Comparison of ENCODE assay signal across 8 cellular contexts in genomic region chr6:5175195-5175594, GRCh38.
A peak's percentile ranks its signal among the peaks of the same experiment; 100 is the strongest.
DNase-seq lines count a peak whose midpoint lies in the region; ATAC-seq and TF ChIP-seq lines count a peak whose summit lies in the region.

No MANE protein-coding gene starts in this region.

- no peak overlapping the region for H2BK15ac ChIP-seq in mesendoderm (replicated peaks; ENCODE audit: low read depth)

- no peak overlapping the region for H3K4ac ChIP-seq in mesendoderm (ENCODE audit: low read depth, low read length)

- no peak for TF ChIP-seq POLR2A in Peyer's patch (IDR thresholded peaks at IDR 0.05)

- H3K56ac ChIP-seq in mesendoderm (ENCODE audit: low read length) = no peak overlapping the region

- no peak overlapping the region for H4K8ac ChIP-seq in mesendoderm (ENCODE audit: low read depth, low read length)

- peak overlapping the region; percentile 48 for H3K4me3 ChIP-seq in CD8-positive, alpha-beta T cell (ENCODE audit: low read depth, low read length)
- H3K4me3 ChIP-seq in H7 (ENCODE audit: insufficient read depth, low read depth, low read length) (no peak overlapping the region), mesendoderm (ENCODE audit: low read length) (no peak overlapping the region), Peyer's patch (no peak overlapping the region)

- WGBS in mesendoderm (ENCODE audit: extremely low coverage, insufficient coverage, low lambda C conversion rate) = no CpG with 5 or more reads among the region's 4 CpGs

- H3K27me3 Mint-ChIP-seq in CD8-positive, alpha-beta T cell (ENCODE audit: low read depth) = no peaks in the 10 kb centered on the region
- no peaks in the 10 kb centered on the region for H3K27me3 Mint-ChIP-seq in activated naive CD8-positive, alpha-beta T cell treated with anti-CD3 and anti-CD28 coated beads for 36 hours

- no peak for ATAC-seq in CD8-positive, alpha-beta T cell
- ATAC-seq in GM19397 (IDR thresholded peaks at IDR 0.05; ENCODE audit: unreplicated experiment) (no peak), HG03442 (IDR thresholded peaks at IDR 0.05; ENCODE audit: unreplicated experiment) (no peak)

- no peak overlapping the region for H3K23ac ChIP-seq in mesendoderm (ENCODE audit: low read length)

- H3K9ac ChIP-seq in mesendoderm (ENCODE audit: low read length) = no peak overlapping the region

- peaks cover 59% of the 10 kb centered on the region for H3K4me1 Mint-ChIP-seq in CD8-positive, alpha-beta T cell (ENCODE audit: low read depth)
- H3K4me1 Mint-ChIP-seq in activated naive CD8-positive, alpha-beta T cell treated with anti-CD3 and anti-CD28 coated beads for 36 hours = peaks cover 57% of the 10 kb centered on the region

- peaks cover 45% of the 10 kb centered on the region for H3K4me1 ChIP-seq in CD8-positive, alpha-beta T cell (ENCODE audit: insufficient read depth, low read length)
- H3K4me1 ChIP-seq in mesendoderm (ENCODE audit: control insufficient read depth, low read depth, low read length) (no peaks in the 10 kb centered on the region), Peyer's patch (peaks cover 0 to 6% (median 0%) of the 10 kb centered on the region in 4 donors)

- no peaks in the 10 kb centered on the region for H3K9me3 ChIP-seq in CD8-positive, alpha-beta T cell (ENCODE audit: low read length)
- no peaks in the 10 kb centered on the region for H3K9me3 ChIP-seq in Peyer's patch

- no peaks in the 10 kb centered on the region for H3K9me3 Mint-ChIP-seq in CD8-positive, alpha-beta T cell
- H3K9me3 Mint-ChIP-seq in activated naive CD8-positive, alpha-beta T cell treated with anti-CD3 and anti-CD28 coated beads for 36 hours = peaks cover 2% of the 10 kb centered on the region

- peak overlapping the region; percentile 89 for H3K27ac Mint-ChIP-seq in CD8-positive, alpha-beta T cell
- H3K27ac Mint-ChIP-seq in activated naive CD8-positive, alpha-beta T cell treated with anti-CD3 and anti-CD28 coated beads for 36 hours = peak overlapping the region; percentile 86

- peak overlapping the region; percentile 66 for H3K27ac ChIP-seq in CD8-positive, alpha-beta T cell (ENCODE audit: low read depth, low read length)
- H3K27ac ChIP-seq in mesendoderm (ENCODE audit: low read depth, low read length) = no peak overlapping the region
- H3K27ac ChIP-seq in Peyer's patch = peak overlapping the region in 1 of 4 donors; percentile 47

- no peak overlapping the region for H2AK5ac ChIP-seq in mesendoderm (ENCODE audit: low read length)

- no peak for DNase-seq in CD8-positive, alpha-beta T cell
- peak; percentile 58 for DNase-seq in H7
- DNase-seq in activated naive CD8-positive, alpha-beta T cell treated with anti-CD3 and anti-CD28 coated beads for 36 hours = no peak
- DNase-seq in mesendoderm = peak; percentile 72
- DNase-seq in HK-2 (ENCODE audit: unreplicated experiment) = no peak
- DNase-seq in Peyer's patch = no peak

- no peak for TF ChIP-seq CTCF in CD8-positive, alpha-beta T cell (IDR thresholded peaks at IDR 0.05)
- TF ChIP-seq CTCF in Peyer's patch (IDR thresholded peaks at IDR 0.05) = peak in 1 of 6 experiments; percentile 11

- H3K79me1 ChIP-seq in mesendoderm (ENCODE audit: low read length) = peaks cover 2% of the 10 kb centered on the region

- peak overlapping the region; percentile 68 for H3K4me3 Mint-ChIP-seq in CD8-positive, alpha-beta T cell
- peak overlapping the region; percentile 54 for H3K4me3 Mint-ChIP-seq in activated naive CD8-positive, alpha-beta T cell treated with anti-CD3 and anti-CD28 coated beads for 36 hours

- H4K5ac ChIP-seq in mesendoderm (ENCODE audit: low read length) = no peak overlapping the region

- H2BK5ac ChIP-seq in mesendoderm (ENCODE audit: low read length) = no peak overlapping the region

- no peak overlapping the region for H2BK120ac ChIP-seq in mesendoderm (ENCODE audit: low read depth, low read length)

- CTCF ChIA-PET in CD8-positive, alpha-beta T cell (lab: Charles Lee) = interaction anchor here (1.0 to 10.8 kb wide), 3 partner anchors 27 to 83 kb away, joined by 3 to 64 read pairs (median 4); no protein-coding TSS in a partner anchor

- no peak overlapping the region for H3K18ac ChIP-seq in mesendoderm (ENCODE audit: low read length)

- H3K4me2 ChIP-seq in mesendoderm (ENCODE audit: low read length) = no peak overlapping the region

- intact Hi-C loops in CD8-positive, alpha-beta T cell (cut with DNase I, micrococcal nuclease) = loop anchor here in 1 of 2 experiments (2.0 to 5.0 kb wide), 2 partner anchors 18 to 33 kb away; no protein-coding TSS in a partner anchor

- no peaks in the 10 kb centered on the region for H3K27me3 ChIP-seq in CD8-positive, alpha-beta T cell (ENCODE audit: insufficient read depth, low read length)
- no peaks in the 10 kb centered on the region for H3K27me3 ChIP-seq in H7 (ENCODE audit: control insufficient read depth, insufficient read depth, low read length)
- H3K27me3 ChIP-seq in mesendoderm (ENCODE audit: insufficient read depth, low read length, poor library complexity) = no peaks in the 10 kb centered on the region
- no peaks in the 10 kb centered on the region for H3K27me3 ChIP-seq in Peyer's patch

- no peaks in the 10 kb centered on the region for H3K79me2 ChIP-seq in mesendoderm (ENCODE audit: control insufficient read depth, insufficient read depth, low read length)

- H3K36me3 ChIP-seq in CD8-positive, alpha-beta T cell (ENCODE audit: insufficient read depth, low read length) = no peaks in the 10 kb centered on the region
- H3K36me3 ChIP-seq in H7 (replicated peaks; ENCODE audit: control insufficient read depth, insufficient read depth, low read length) = no peaks in the 10 kb centered on the region
- no peaks in the 10 kb centered on the region for H3K36me3 ChIP-seq in mesendoderm (ENCODE audit: control insufficient read depth, insufficient read depth, low read length)
- no peaks in the 10 kb centered on the region for H3K36me3 ChIP-seq in Peyer's patch

- no peaks in the 10 kb centered on the region for H3K36me3 Mint-ChIP-seq in CD8-positive, alpha-beta T cell
- H3K36me3 Mint-ChIP-seq in activated naive CD8-positive, alpha-beta T cell treated with anti-CD3 and anti-CD28 coated beads for 36 hours = peaks cover 5% of the 10 kb centered on the region

- POLR2A ChIA-PET in CD8-positive, alpha-beta T cell (lab: Charles Lee) = interaction anchor here (1.4 to 2.0 kb wide), 3 partner anchors 9 to 86 kb away, joined by 7 to 18 read pairs (median 9); partner anchors contain the start of genes FARS2 and LYRM4

Comparison
In these comparisons a context has a peak if more than half of its experiments do, and no peak if none do; other contexts are left out.
1. DNase-seq: peak in H7 (single experiment) and mesendoderm (single experiment); none in CD8-positive, alpha-beta T cell (0 of 7), activated naive CD8-positive, alpha-beta T cell treated with anti-CD3 and anti-CD28 coated beads for 36 hours (single experiment), HK-2 (single experiment) and Peyer's patch (0 of 3).